ENCODE assay signal across 10 cellular contexts in the genomic region with DNA sequence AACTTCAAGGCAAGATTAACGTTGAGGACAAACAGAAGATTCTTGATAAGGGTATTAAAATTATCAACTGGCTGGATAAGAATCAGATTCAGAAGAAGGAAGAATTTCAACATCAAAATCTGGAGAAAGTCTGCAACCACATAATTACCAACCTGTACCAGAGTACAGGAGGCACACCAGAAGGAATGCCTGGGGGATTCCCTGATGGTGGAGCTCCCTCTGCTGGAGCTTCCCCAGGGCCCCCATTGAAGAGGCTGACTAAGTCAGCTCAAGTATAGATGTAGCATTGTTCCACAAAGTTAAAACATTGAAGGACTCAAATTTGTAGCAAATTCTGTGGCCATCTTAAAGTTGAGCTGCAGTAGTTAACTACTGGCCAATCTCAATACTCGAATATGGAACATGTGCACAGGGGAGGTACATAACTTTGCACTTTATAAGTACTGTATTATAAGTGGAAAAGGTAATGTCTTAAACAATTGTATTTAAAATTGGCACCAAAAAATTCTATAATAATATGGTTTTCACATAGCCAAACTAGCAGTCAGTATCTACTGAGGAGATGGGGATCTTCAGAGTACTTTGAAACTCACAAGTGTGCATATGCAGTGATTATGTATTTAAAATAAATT.
DNase-seq lines count a peak whose midpoint lies in the region; ATAC-seq, FAIRE-seq and TF ChIP-seq lines count a peak whose summit lies in the region.
"Had no signal": no experiment of that assay in that cellular context is flagged by ENCODE, and none has a peak within 500 bp of the region (broad histone marks: within the 10 kb centered on the region; RNA-seq: fewer than 3 reads in every experiment).

No MANE protein-coding gene starts in this region.

- no peaks in the 10 kb centered on the region for H3K9me1 ChIP-seq in K562 (ENCODE audit: control insufficient read depth, insufficient read depth, low read length)

- no peak overlapping the region for H3K4me2 ChIP-seq in K562 (ENCODE audit: insufficient read depth, low read length)

- TF ChIP-seq CTCF in K562 (IDR thresholded peaks at IDR 0.05 in 2 of 3, conservative IDR thresholded peaks at IDR 0.05 in 1 of 3; ENCODE audit: insufficient read depth in 2 of 3, low read depth in 1 of 3, low read length in 3 of 3) (peak in 1 of 3 experiments; percentile 9; a peak in 1 of 6 replicates), lower lobe of right lung (IDR thresholded peaks at IDR 0.05) (peak; percentile 58), stomach (IDR thresholded peaks at IDR 0.05) (peak in 1 of 7 experiments; percentile 17)

- no peaks in the 10 kb centered on the region for H3K36me3 ChIP-seq in K562 (ENCODE audit: control insufficient read depth, insufficient read depth, low read length)
- H3K36me3 ChIP-seq in lower lobe of right lung, result no peaks in the 10 kb centered on the region
- H3K36me3 ChIP-seq in stomach, result no peaks in the 10 kb centered on the region
- H3K36me3 ChIP-seq: pancreas had no signal

- FAIRE-seq in K562 (lab: Jason Lieb, UNC), result no peak
- FAIRE-seq: pancreas had no signal

- ATAC-seq in GM19452 (IDR thresholded peaks at IDR 0.05; ENCODE audit: unreplicated experiment) (peak; percentile 74), HG03565 (IDR thresholded peaks at IDR 0.05; ENCODE audit: unreplicated experiment) (peak; percentile 73), K562 (no peak), lower lobe of right lung (peak; percentile 79 to 81)

- H2AFZ ChIP-seq in K562 (ENCODE audit: low read depth, low read length), result no peak overlapping the region

- TF ChIP-seq EP300 in K562 (IDR thresholded peaks at IDR 0.05; ENCODE audit: low read length), result no peak
- TF ChIP-seq EP300 in stomach (IDR thresholded peaks at IDR 0.05), result no peak

- POLR2A ChIA-PET in K562 (lab: Yijun Ruan, JAX), result interaction anchor here (0.5 kb wide), 1 partner anchor 959 kb away, joined by 3 read pairs; no protein-coding TSS in a partner anchor

- CTCF ChIA-PET in K562 (lab: Yijun Ruan, JAX; ENCODE audit: low intra/inter-chr PET ratio), result no interaction called here

- 4% methylated on average over 2 of the region's 2 CpGs for WGBS in K562 (ENCODE audit: insufficient coverage, low coverage, missing lambda C conversion rate)
- 45 to 63% (median 57%) methylated on average over 2 of the region's 2 CpGs for WGBS in stomach, 5 donors

- H4K20me1 ChIP-seq in K562 (replicated peaks; ENCODE audit: control insufficient read depth, insufficient read depth, low read length), result no peaks in the 10 kb centered on the region

- no peak overlapping the region for H3K27ac ChIP-seq in K562 (ENCODE audit: extremely low read depth, low read depth, low read length)
- no peak overlapping the region for H3K27ac ChIP-seq in lower lobe of right lung
- H3K27ac ChIP-seq in stomach, result no peak overlapping the region
- H3K27ac ChIP-seq: pancreas had no signal

- peak in 1 of 2 experiments; percentile 26; a peak in 2 of 4 replicates for TF ChIP-seq RAD21 in K562 (CRISPR knock-in tag; conservative IDR thresholded peaks at IDR 0.05 in 1 of 2, IDR thresholded peaks at IDR 0.05 in 1 of 2)

- H3K4me3 ChIP-seq in K562 (no peak overlapping the region), lower lobe of right lung (no peak overlapping the region), stomach (no peak overlapping the region)
- H3K4me3 ChIP-seq: pancreas had no signal

- TF ChIP-seq POLR2A in K562 (conservative IDR thresholded peaks at IDR 0.05) (no peak), stomach (IDR thresholded peaks at IDR 0.05) (no peak)

- in situ Hi-C loops in K562 (cut with MboI), result no loop called here

- H3K4me1 ChIP-seq in K562 (replicated peaks in 1 of 2; ENCODE audit: control insufficient read depth in 2 of 2, insufficient read depth in 2 of 2, low read length in 2 of 2) (no peaks in the 10 kb centered on the region), lower lobe of right lung (no peaks in the 10 kb centered on the region), stomach (no peaks in the 10 kb centered on the region)
- H3K4me1 ChIP-seq: pancreas had no signal

- intact Hi-C loops in K562 (cut with micrococcal nuclease), result no loop called here
- intact Hi-C loops in lower lobe of right lung (cut with DNase I), result no loop called here
- intact Hi-C loops in stomach (cut with DNase I; ENCODE audit: low total_unique reads), result no loop called here

- BruUV-seq in K562 (replicated peaks; lab: Mats Ljungman, UMichigan), result no TSS peak

- no peak overlapping the region for H3K9ac ChIP-seq in K562 (ENCODE audit: insufficient read depth in 1 of 2, low read depth in 2 of 2, low read length in 2 of 2)

- H3K9me3 ChIP-seq in K562 (replicated peaks; ENCODE audit: control insufficient read depth, insufficient read depth, low read depth, low read length) (peaks cover 5% of the 10 kb centered on the region; the same call in 1 of the 2 replicates), lower lobe of right lung (peaks cover 4% of the 10 kb centered on the region), stomach (peaks cover 0 to 3% (median 0%) of the 10 kb centered on the region in 4 donors)
- H3K9me3 ChIP-seq: pancreas had no signal

- H3K79me2 ChIP-seq in K562 (ENCODE audit: control insufficient read depth, insufficient read depth, low read length), result no peaks in the 10 kb centered on the region

- DNase-seq in GM03348 (ENCODE audit: low spot score) (peak; percentile 51), K562 (ENCODE audit: extremely low read depth in 1 of 4, low spot score in 3 of 4) (peak in 3 of 4 experiments; percentile 2 to 8 (median 4)), lower lobe of right lung (no peak), DMS79 treated with DMSO at 0.1 percent for 48 hours (lab: John Stamatoyannopoulos, UW) (no peak), activated gamma-delta T cell (lab: John Stamatoyannopoulos, UW) (no peak), stomach (no peak)
- DNase-seq: activated B cell treated with CpG ODN at 0.5 μM for 24 hours, pancreas had no signal

- H3K27me3 ChIP-seq in K562 (ENCODE audit: control insufficient read depth in 2 of 2, insufficient read depth in 2 of 2, low read length in 2 of 2), result no peaks in the 10 kb centered on the region
- H3K27me3 ChIP-seq in lower lobe of right lung (ENCODE audit: low read depth), result no peaks in the 10 kb centered on the region
- no peaks in the 10 kb centered on the region for H3K27me3 ChIP-seq in stomach
- H3K27me3 ChIP-seq: pancreas had no signal

TF ChIP-seq in K562, 482 proteins besides CTCF, POLR2A, EP300 and RAD21 (continues in another document):
- TF ChIP-seq NCOA1 (IDR thresholded peaks at IDR 0.05; ENCODE audit: low read depth) (no peak), ZNF668 (CRISPR knock-in tag; IDR thresholded peaks at IDR 0.05) (no peak)
- TF ChIP-seq, protein P1, sequence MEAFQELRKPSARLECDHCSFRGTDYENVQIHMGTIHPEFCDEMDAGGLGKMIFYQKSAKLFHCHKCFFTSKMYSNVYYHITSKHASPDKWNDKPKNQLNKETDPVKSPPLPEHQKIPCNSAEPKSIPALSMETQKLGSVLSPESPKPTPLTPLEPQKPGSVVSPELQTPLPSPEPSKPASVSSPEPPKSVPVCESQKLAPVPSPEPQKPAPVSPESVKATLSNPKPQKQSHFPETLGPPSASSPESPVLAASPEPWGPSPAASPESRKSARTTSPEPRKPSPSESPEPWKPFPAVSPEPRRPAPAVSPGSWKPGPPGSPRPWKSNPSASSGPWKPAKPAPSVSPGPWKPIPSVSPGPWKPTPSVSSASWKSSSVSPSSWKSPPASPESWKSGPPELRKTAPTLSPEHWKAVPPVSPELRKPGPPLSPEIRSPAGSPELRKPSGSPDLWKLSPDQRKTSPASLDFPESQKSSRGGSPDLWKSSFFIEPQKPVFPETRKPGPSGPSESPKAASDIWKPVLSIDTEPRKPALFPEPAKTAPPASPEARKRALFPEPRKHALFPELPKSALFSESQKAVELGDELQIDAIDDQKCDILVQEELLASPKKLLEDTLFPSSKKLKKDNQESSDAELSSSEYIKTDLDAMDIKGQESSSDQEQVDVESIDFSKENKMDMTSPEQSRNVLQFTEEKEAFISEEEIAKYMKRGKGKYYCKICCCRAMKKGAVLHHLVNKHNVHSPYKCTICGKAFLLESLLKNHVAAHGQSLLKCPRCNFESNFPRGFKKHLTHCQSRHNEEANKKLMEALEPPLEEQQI (IDR thresholded peaks at IDR 0.05), result no peak
- TF ChIP-seq, protein P2, sequence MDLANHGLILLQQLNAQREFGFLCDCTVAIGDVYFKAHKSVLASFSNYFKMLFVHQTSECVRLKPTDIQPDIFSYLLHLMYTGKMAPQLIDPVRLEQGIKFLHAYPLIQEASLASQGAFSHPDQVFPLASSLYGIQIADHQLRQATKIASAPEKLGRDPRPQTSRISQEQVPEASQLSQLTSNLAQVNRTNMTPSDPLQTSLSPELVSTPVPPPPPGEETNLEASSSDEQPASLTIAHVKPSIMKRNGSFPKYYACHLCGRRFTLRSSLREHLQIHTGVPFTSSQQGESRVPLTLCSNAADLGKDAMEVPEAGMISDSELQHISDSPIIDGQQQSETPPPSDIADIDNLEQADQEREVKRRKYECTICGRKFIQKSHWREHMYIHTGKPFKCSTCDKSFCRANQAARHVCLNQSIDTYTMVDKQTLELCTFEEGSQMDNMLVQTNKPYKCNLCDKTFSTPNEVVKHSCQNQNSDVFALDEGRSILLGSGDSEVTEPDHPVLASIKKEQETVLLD (IDR thresholded peaks at IDR 0.05), result no peak
- TF ChIP-seq, protein P3, sequence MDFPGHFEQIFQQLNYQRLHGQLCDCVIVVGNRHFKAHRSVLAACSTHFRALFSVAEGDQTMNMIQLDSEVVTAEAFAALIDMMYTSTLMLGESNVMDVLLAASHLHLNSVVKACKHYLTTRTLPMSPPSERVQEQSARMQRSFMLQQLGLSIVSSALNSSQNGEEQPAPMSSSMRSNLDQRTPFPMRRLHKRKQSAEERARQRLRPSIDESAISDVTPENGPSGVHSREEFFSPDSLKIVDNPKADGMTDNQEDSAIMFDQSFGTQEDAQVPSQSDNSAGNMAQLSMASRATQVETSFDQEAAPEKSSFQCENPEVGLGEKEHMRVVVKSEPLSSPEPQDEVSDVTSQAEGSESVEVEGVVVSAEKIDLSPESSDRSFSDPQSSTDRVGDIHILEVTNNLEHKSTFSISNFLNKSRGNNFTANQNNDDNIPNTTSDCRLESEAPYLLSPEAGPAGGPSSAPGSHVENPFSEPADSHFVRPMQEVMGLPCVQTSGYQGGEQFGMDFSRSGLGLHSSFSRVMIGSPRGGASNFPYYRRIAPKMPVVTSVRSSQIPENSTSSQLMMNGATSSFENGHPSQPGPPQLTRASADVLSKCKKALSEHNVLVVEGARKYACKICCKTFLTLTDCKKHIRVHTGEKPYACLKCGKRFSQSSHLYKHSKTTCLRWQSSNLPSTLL (IDR thresholded peaks at IDR 0.05), result no peak

Comparison
In these comparisons a context has a peak if more than half of its experiments do, and no peak if none do; other contexts are left out.
1. DNase-seq: peak in GM03348 (single experiment) and K562 (3 of 4); none in lower lobe of right lung (single experiment), DMS79 treated with DMSO at 0.1 percent for 48 hours (single experiment), activated gamma-delta T cell (single experiment) and stomach (single experiment).